26 cellular contexts compared by ENCODE assay signal in the genomic region with DNA sequence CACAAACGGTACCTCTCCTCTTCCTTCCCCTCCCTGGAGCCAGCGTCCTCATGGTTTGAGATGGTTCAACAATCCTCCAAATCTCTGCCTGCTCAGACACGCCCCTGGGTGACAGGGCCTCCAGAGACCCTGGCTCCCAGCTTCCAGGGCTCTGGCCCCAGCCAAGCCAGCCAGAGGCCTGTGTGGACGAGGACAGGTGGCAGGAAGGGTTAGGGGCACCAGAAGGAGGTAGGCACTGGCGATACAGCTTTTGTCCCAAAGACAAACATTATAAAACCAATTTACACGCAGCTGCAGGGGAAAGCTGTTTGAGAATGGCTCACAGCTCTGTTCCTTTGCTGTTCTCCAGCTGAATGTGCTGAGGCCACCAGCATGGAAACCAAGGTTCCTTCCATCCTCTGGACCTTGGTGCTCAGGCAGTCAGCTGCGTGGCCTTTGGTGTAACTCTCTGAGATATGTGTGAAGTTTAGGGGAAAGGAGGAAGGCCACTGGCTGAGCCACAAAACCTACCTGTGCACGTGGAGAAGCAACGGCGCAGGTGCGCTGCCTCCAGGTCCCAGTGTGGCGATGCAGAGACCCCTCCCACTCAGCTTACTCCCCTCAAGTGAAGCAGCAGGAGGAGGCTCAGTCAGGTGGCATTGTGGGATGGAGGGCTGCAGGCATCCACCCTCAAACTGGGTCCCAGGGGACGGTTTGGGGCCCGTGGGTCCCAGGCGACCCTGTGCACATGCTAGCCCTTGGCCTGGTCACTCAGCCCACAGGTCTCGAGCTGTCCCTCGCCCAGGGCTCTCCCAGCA. TPM values are rescaled to one million over a fixed set of nuclear protein-coding genes. Genes with fewer than 3 reads are reported as not detected.
DNase-seq lines count a peak whose midpoint lies in the region; ATAC-seq and TF ChIP-seq lines count a peak whose summit lies in the region.
"Had no signal": no experiment of that assay in that cellular context is flagged by ENCODE, and none has a peak within 500 bp of the region (broad histone marks: within the 10 kb centered on the region; RNA-seq: fewer than 3 reads in every experiment).

No MANE protein-coding gene starts in this region.

- no peaks in the 10 kb centered on the region for H3K9me1 ChIP-seq in IMR-90 (ENCODE audit: insufficient read depth, low read length)

- H3K9me2 ChIP-seq in GM23338 (ENCODE audit: insufficient read depth) = no peaks in the 10 kb centered on the region

- TF ChIP-seq POLR2A in IMR-90 (IDR thresholded peaks at IDR 0.05; ENCODE audit: low read depth, low read length) = 0 out of 2 replicates have a peak, but pooled peaks have one; percentile 12
- TF ChIP-seq POLR2A in esophagus muscularis mucosa (IDR thresholded peaks at IDR 0.05; ENCODE audit: low read depth) = no peak
- TF ChIP-seq POLR2A in esophagus squamous epithelium (IDR thresholded peaks at IDR 0.05) = no peak

- H3K27ac ChIP-seq in IMR-90 (ENCODE audit: insufficient read depth, low read length) (no peak overlapping the region), esophagus muscularis mucosa (replicated peaks in 1 of 4) (no peak overlapping the region), GM23338 (ENCODE audit: low read depth) (no peak overlapping the region), esophagus squamous epithelium (no peak overlapping the region)
- H3K27ac ChIP-seq: GM23248 had no signal

- H3K9me3 Mint-ChIP-seq in WTC11 (no peaks in the 10 kb centered on the region), neural crest cell (no peaks in the 10 kb centered on the region), GM23338 (no peaks in the 10 kb centered on the region)
- H3K9me3 Mint-ChIP-seq: CD4-positive, CD25-positive, alpha-beta regulatory T cell; HFFc6; T-cell had no signal

- TF ChIP-seq CTCF in IMR-90 (conservative IDR thresholded peaks at IDR 0.05; ENCODE audit: low read depth, low read length) (no peak), WTC11 (IDR thresholded peaks at IDR 0.05) (no peak), neural crest cell (conservative IDR thresholded peaks at IDR 0.05) (no peak), esophagus muscularis mucosa (IDR thresholded peaks at IDR 0.05) (no peak), GM23338 (conservative IDR thresholded peaks at IDR 0.05; ENCODE audit: low read depth in 2 of 2) (no peak), esophagus squamous epithelium (IDR thresholded peaks at IDR 0.05) (no peak)

- no peak overlapping the region for H2BK5ac ChIP-seq in IMR-90 (ENCODE audit: low read depth, low read length, poor library complexity, severe bottlenecking)

- H3K27me3 Mint-ChIP-seq in WTC11 (ENCODE audit: low read depth) (no peaks in the 10 kb centered on the region), neural crest cell (ENCODE audit: low read depth) (peaks cover 4% of the 10 kb centered on the region), GM23338 (ENCODE audit: insufficient read depth, low read depth, poor library complexity) (peaks cover 14% of the 10 kb centered on the region)
- H3K27me3 Mint-ChIP-seq: CD4-positive, CD25-positive, alpha-beta regulatory T cell had no signal

- H3K4ac ChIP-seq in IMR-90 (ENCODE audit: low read depth, low read length) = no peak overlapping the region

- CTCF ChIA-PET in IMR-90 (lab: Yijun Ruan, JAX) = no interaction called here
- CTCF ChIA-PET in WTC11 (lab: Charles Lee) = interaction anchor here (1.2 to 2.5 kb wide), 5 partner anchors 31 to 98 kb away, joined by 4 to 14 read pairs (median 5); no protein-coding TSS in a partner anchor

- H3K27ac Mint-ChIP-seq in WTC11 (peak overlapping the region; percentile 45; the same call in 1 of the 2 replicates), neural crest cell (ENCODE audit: unreplicated experiment) (no peak overlapping the region), GM23338 (no peak overlapping the region)
- H3K27ac Mint-ChIP-seq: CD4-positive, CD25-positive, alpha-beta regulatory T cell; HFFc6; T-cell had no signal

- H3K14ac ChIP-seq in IMR-90 (replicated peaks; ENCODE audit: low read depth, low read length) = no peak overlapping the region

- no peak overlapping the region for H2AK5ac ChIP-seq in IMR-90 (ENCODE audit: low read depth, low read length)

- H2AFZ ChIP-seq in IMR-90 (replicated peaks; ENCODE audit: low read length, poor library complexity) (peak overlapping the region; percentile 23), GM23338 (no peak overlapping the region)
- H2AFZ ChIP-seq: GM23248 had no signal

- H4K20me1 ChIP-seq in IMR-90 (ENCODE audit: insufficient read depth, low read length) (peaks cover 7% of the 10 kb centered on the region; the same call in 1 of the 2 replicates), GM23338 (replicated peaks; ENCODE audit: insufficient read depth) (no peaks in the 10 kb centered on the region)

- no peak overlapping the region for H4K5ac ChIP-seq in IMR-90 (ENCODE audit: low read depth, low read length)

- BruUV-seq in IMR-90 (replicated peaks; lab: Mats Ljungman, UMichigan) = no TSS peak

- H3K4me1 Mint-ChIP-seq in WTC11 = no peaks in the 10 kb centered on the region
- no peaks in the 10 kb centered on the region for H3K4me1 Mint-ChIP-seq in neural crest cell
- no peaks in the 10 kb centered on the region for H3K4me1 Mint-ChIP-seq in GM23338
- H3K4me1 Mint-ChIP-seq: T-cell had no signal

- no peak overlapping the region for H3K4me2 ChIP-seq in IMR-90 (ENCODE audit: low read depth, low read length)
- no peak overlapping the region for H3K4me2 ChIP-seq in GM23338

- H3K9me3 ChIP-seq in IMR-90 (ENCODE audit: control insufficient read depth, insufficient read depth, low read length) = peaks cover 2% of the 10 kb centered on the region; the same call in 1 of the 2 replicates
- no peaks in the 10 kb centered on the region for H3K9me3 ChIP-seq in esophagus muscularis mucosa
- H3K9me3 ChIP-seq in esophagus squamous epithelium = no peaks in the 10 kb centered on the region
- H3K9me3 ChIP-seq: BE2C, HAP-1 had no signal

- POLR2A ChIA-PET in IMR-90 (lab: Charles Lee; ENCODE audit: unreplicated experiment) = no interaction called here
- POLR2A ChIA-PET in WTC11 (lab: Charles Lee) = no interaction called here

- H2AK9ac ChIP-seq in IMR-90 (replicated peaks; ENCODE audit: low read depth, low read length, poor library complexity) = no peak overlapping the region

- no peaks in the 10 kb centered on the region for H3K36me3 ChIP-seq in IMR-90 (ENCODE audit: control insufficient read depth, insufficient read depth, low read length)
- no peaks in the 10 kb centered on the region for H3K36me3 ChIP-seq in esophagus muscularis mucosa
- no peaks in the 10 kb centered on the region for H3K36me3 ChIP-seq in GM23338 (ENCODE audit: insufficient read depth)
- H3K36me3 ChIP-seq in esophagus squamous epithelium = no peaks in the 10 kb centered on the region
- H3K36me3 ChIP-seq: BE2C, HAP-1 had no signal

- peak; percentile 16 for DNase-seq in NCI-H1092 treated with DMSO at 0.1 percent for 48 hours (lab: John Stamatoyannopoulos, UW)
- DNase-seq in NCI-H1092 (lab: John Stamatoyannopoulos, UW) = no peak
- DNase-seq in IMR-90 = no peak
- DNase-seq in WTC11 (ENCODE audit: low spot score) = no peak
- no peak for DNase-seq in neural crest cell (ENCODE audit: low read depth, low spot score)
- no peak for DNase-seq in esophagus muscularis mucosa (ENCODE audit: extremely low spot score)
- DNase-seq in GM23338 (ENCODE audit: low spot score) = no peak
- no peak for DNase-seq in esophagus squamous epithelium (lab: John Stamatoyannopoulos, UW)
- DNase-seq: 8988T; ACHN; BE2C; CD4-positive, CD25-positive, alpha-beta regulatory T cell; DMS79; GDM1; Karpas-422; NCI-H1105; NCI-H1694 treated with DMSO at 0.1 percent for 48 hours; NCI-H226; NCI-H510A; NCI-H82; T-cell had no signal

- no peaks in the 10 kb centered on the region for H3K79me1 ChIP-seq in IMR-90 (ENCODE audit: low read depth in 1 of 2, low read length in 2 of 2)

- in situ Hi-C loops in IMR-90 (cut with MboI; ENCODE audit: low sequenced_read_pairs) = no loop called here

- H3K4me1 ChIP-seq in IMR-90 (ENCODE audit: control insufficient read depth, insufficient read depth, low read length) (no peaks in the 10 kb centered on the region), esophagus muscularis mucosa (peaks cover 0 to 13% (median 4%) of the 10 kb centered on the region in 4 donors), GM23338 (ENCODE audit: insufficient read depth) (no peaks in the 10 kb centered on the region), esophagus squamous epithelium (peaks cover 4 to 12% (median 5%) of the 10 kb centered on the region in 3 donors)
- H3K4me1 ChIP-seq: BE2C, HAP-1 had no signal

- ATAC-seq in IMR-90 (ENCODE audit: low read depth) (no peak), WTC11 (no peak), GM23338 (no peak)
- ATAC-seq: GM12878, T-cell had no signal

- H3K23ac ChIP-seq in IMR-90 (ENCODE audit: low read depth, low read length) = no peak overlapping the region

- TF ChIP-seq RAD21 in IMR-90 (IDR thresholded peaks at IDR 0.05; ENCODE audit: low read length) = no peak

- no peak overlapping the region for H4K91ac ChIP-seq in IMR-90 (ENCODE audit: insufficient read depth, low read depth, low read length)

- H4K8ac ChIP-seq in IMR-90 (ENCODE audit: low read depth in 2 of 2, low read length in 2 of 2) = no peak overlapping the region

- H3K4me3 ChIP-seq in IMR-90 (ENCODE audit: insufficient read depth, low read depth, low read length) = no peak overlapping the region
- H3K4me3 ChIP-seq in esophagus muscularis mucosa = no peak overlapping the region
- no peak overlapping the region for H3K4me3 ChIP-seq in GM23338
- H3K4me3 ChIP-seq in esophagus squamous epithelium = no peak overlapping the region
- H3K4me3 ChIP-seq: GM12878, GM23248, HAP-1 had no signal

- dilution Hi-C loops in IMR-90 (cut with HindIII; ENCODE audit: low sequenced_read_pairs, unreplicated experiment) = no loop called here

- H2BK15ac ChIP-seq in IMR-90 (ENCODE audit: low read depth, low read length) = no peak overlapping the region

- no peak for TF ChIP-seq EP300 in esophagus muscularis mucosa (IDR thresholded peaks at IDR 0.05)

- no peak overlapping the region for H3K18ac ChIP-seq in IMR-90 (ENCODE audit: low read depth, low read length)

- H3K56ac ChIP-seq in IMR-90 (ENCODE audit: extremely low read depth, insufficient read depth, low read length) = no peak overlapping the region

- no peaks in the 10 kb centered on the region for H3F3A ChIP-seq in GM23338 (replicated peaks; ENCODE audit: low read depth)

- H3K27me3 ChIP-seq in IMR-90 (ENCODE audit: control insufficient read depth, insufficient read depth, low read length) (peaks cover 2% of the 10 kb centered on the region; the same call in 1 of the 2 replicates), esophagus muscularis mucosa (peaks cover 0 to 74% (median 11%) of the 10 kb centered on the region in 4 donors), GM23338 (ENCODE audit: insufficient read depth) (no peaks in the 10 kb centered on the region), esophagus squamous epithelium (peaks cover 0 to 96% (median 0%) of the 10 kb centered on the region in 4 donors)

- WGBS in IMR-90 (ENCODE audit: extremely low coverage in 2 of 2, insufficient read length in 1 of 2), 2 experiments = 53% methylated on average over 3 of the region's 17 CpGs; no CpG with 5 or more reads in 1 of the 2 experiments
- WGBS in esophagus muscularis mucosa = 73% methylated on average over 10 of the region's 17 CpGs
- WGBS in esophagus squamous epithelium, 2 donors = 69 to 71% methylated on average over 8 of the region's 17 CpGs

- H3K4me3 Mint-ChIP-seq in WTC11 (no peak overlapping the region), neural crest cell (peak overlapping the region; percentile 44), GM23338 (no peak overlapping the region)
- H3K4me3 Mint-ChIP-seq: HFFc6, T-cell had no signal

- no peak overlapping the region for H2BK20ac ChIP-seq in IMR-90 (ENCODE audit: low read depth, low read length)

- intact Hi-C loops in IMR-90 (cut with micrococcal nuclease) (no loop called here), esophagus muscularis mucosa (cut with DNase I) (no loop called here), esophagus squamous epithelium (cut with DNase I) (no loop called here)

- H3K79me2 ChIP-seq in GM23338 (replicated peaks; ENCODE audit: insufficient read depth) = no peaks in the 10 kb centered on the region

- H2BK120ac ChIP-seq in IMR-90 (ENCODE audit: low read depth, low read length) = no peak overlapping the region

- H3K36me3 Mint-ChIP-seq in WTC11 = no peaks in the 10 kb centered on the region
- H3K36me3 Mint-ChIP-seq in neural crest cell (ENCODE audit: low read depth) = no peaks in the 10 kb centered on the region
- H3K36me3 Mint-ChIP-seq in GM23338 (ENCODE audit: low read depth) = no peaks in the 10 kb centered on the region
- H3K36me3 Mint-ChIP-seq: CD4-positive, CD25-positive, alpha-beta regulatory T cell; T-cell had no signal

- no peak overlapping the region for H3K9ac ChIP-seq in IMR-90 (ENCODE audit: low read depth, low read length)
- H3K9ac ChIP-seq: GM23248 had no signal

RNA-seq across cellular contexts. Expression of a gene that starts 4.3 kb away (rescaled TPM):
- total RNA-seq in IMR-90 (2012; rRNA removed) (not detected in 2 replicates), WTC11 (2021) (not detected in 3 replicates), neural crest cell (not detected in 2 replicates), esophagus muscularis mucosa (not detected), esophagus squamous epithelium (under 1 TPM in 1 of 4 donors, not detected in 3; 0.18 TPM)
- polyA plus RNA-seq in IMR-90 (2012; rRNA removed) (not detected in 2 replicates), GM23338 (2016; fragmentation: Nextera tagmentation; extraction: Ambion mirVana) (not detected in 2 replicates)
- not detected in 2 replicates for polyA plus RNA-seq in IMR-90 (2012; cell fraction: cytosol; rRNA removed)
- not detected in 2 replicates for polyA plus RNA-seq in IMR-90 (2012; cell fraction: nucleus; rRNA removed; ENCODE audit: low replicate concordance)
- total RNA-seq in GM23338 (2014; rRNA removed; shearing (Covaris generic)) = not detected in 2 replicates
- total RNA-seq: CD4-positive, CD25-positive, alpha-beta regulatory T cell; GM12878; GM23248; HFFc6; SK-MEL-5; T-cell had no signal
- polyA plus RNA-seq: CD4-positive, CD25-positive, alpha-beta regulatory T cell; GM12878 had no signal

RNA-seq across cellular contexts. Expression of a gene that starts 38.1 kb away (rescaled TPM):
- total RNA-seq in IMR-90 (2012; rRNA removed) (1.1 and 2.2 TPM in 2 replicates), WTC11 (2021) (6.6 to 9.1 TPM (median 8.8 TPM) in 3 replicates), neural crest cell (0.23 and 0.45 TPM in 2 replicates), esophagus muscularis mucosa (under 1 TPM in 3 of 4 donors, not detected in 1; 0.40 to 0.83 (median 0.42) TPM), esophagus squamous epithelium (not detected)
- polyA plus RNA-seq in IMR-90 (2012; rRNA removed) (10.1 and 12.2 TPM in 2 replicates), GM23338 (2016; fragmentation: Nextera tagmentation; extraction: Ambion mirVana) (5.6 and 9.0 TPM in 2 replicates)
- 8.8 and 15.2 TPM in 2 replicates for polyA plus RNA-seq in IMR-90 (2012; cell fraction: cytosol; rRNA removed)
- polyA plus RNA-seq in IMR-90 (2012; cell fraction: nucleus; rRNA removed; ENCODE audit: low replicate concordance) = 11.6 and 31.9 TPM in 2 replicates
- total RNA-seq in GM23338 (2014; rRNA removed; shearing (Covaris generic)) = 4.4 and 15.5 TPM in 2 replicates
- total RNA-seq: CD4-positive, CD25-positive, alpha-beta regulatory T cell; T-cell had no signal
- polyA plus RNA-seq: CD4-positive, CD25-positive, alpha-beta regulatory T cell had no signal
